Comparison of ENCODE assay signal across 16 cellular contexts in the genomic region with DNA sequence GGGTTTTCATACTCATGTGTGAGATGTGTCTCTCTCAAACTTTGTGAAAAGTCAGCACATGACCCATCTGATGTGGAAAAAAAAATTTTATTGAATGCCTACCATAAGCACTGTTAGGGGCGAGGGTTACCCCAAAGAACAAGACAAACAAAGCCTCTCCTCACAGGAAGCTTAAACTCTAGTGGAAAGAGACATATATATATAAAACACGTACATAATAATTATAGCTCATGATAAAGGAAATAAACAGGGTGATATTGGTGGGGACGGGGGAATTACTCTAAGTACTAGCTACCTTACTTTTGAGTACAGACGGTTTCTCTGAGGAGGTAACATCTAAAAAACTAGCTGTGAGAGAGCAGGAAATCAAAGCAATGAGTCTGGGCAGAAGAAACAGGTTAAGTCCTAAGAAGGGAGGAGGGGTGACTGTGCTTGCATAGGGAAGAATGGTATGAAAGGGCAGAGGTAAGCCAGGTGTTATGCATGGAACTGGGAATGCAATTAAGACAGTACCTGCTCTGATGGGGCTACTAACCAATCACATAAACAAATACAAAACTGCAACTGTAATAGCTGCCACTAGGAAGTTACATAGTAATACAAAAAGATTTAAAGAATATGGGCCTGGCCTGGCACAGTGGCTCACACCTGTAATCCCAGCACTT. TPM values are rescaled to one million over a fixed set of nuclear protein-coding genes. Genes with fewer than 3 reads are reported as not detected.
DNase-seq lines count a peak whose midpoint lies in the region; ATAC-seq, FAIRE-seq and TF ChIP-seq lines count a peak whose summit lies in the region.
"Had no signal": no experiment of that assay in that cellular context is flagged by ENCODE, and none has a peak within 500 bp of the region (broad histone marks: within the 10 kb centered on the region; RNA-seq: fewer than 3 reads in every experiment).

No MANE protein-coding gene starts in this region.

- WGBS in small intestine, 3 donors = 50 to 76% (median 61%) methylated on average over 4 of the region's 4 CpGs

- no peak overlapping the region for H2AFZ ChIP-seq in OCI-LY1 (ENCODE audit: low read length)
- H2AFZ ChIP-seq: PC-9 had no signal

- H3K9me3 ChIP-seq in left ventricle myocardium inferior (replicated peaks) (no peaks in the 10 kb centered on the region), right atrium auricular region (no peaks in the 10 kb centered on the region), OCI-LY1 (ENCODE audit: low read length) (no peaks in the 10 kb centered on the region), small intestine (ENCODE audit: control insufficient read depth, low read depth) (no peaks in the 10 kb centered on the region), SJCRH30 (replicated peaks) (0 out of 2 replicates have a peak, but pooled peaks cover 3% of the 10 kb centered on the region)
- H3K9me3 ChIP-seq: BLaER1 had no signal

- H3K9me2 ChIP-seq in OCI-LY1 (ENCODE audit: low read depth, low read length) = no peaks in the 10 kb centered on the region

- peaks cover 6% of the 10 kb centered on the region; the same call in 1 of the 2 replicates for H3F3A ChIP-seq in OCI-LY1 (ENCODE audit: insufficient read depth, low read length)

- H3K27me3 ChIP-seq in left ventricle myocardium inferior (ENCODE audit: low read depth) (no peaks in the 10 kb centered on the region), right atrium auricular region (no peaks in the 10 kb centered on the region), OCI-LY1 (ENCODE audit: insufficient read depth, low read length) (no peaks in the 10 kb centered on the region), small intestine (ENCODE audit: control insufficient read depth in 2 of 2, insufficient read depth in 2 of 2, low read length in 2 of 2) (no peaks in the 10 kb centered on the region), SJCRH30 (no peaks in the 10 kb centered on the region)
- H3K27me3 ChIP-seq: BLaER1 had no signal

- intact Hi-C loops in left ventricle myocardium inferior (cut with micrococcal nuclease) = no loop called here

- H3K9ac ChIP-seq in OCI-LY1 (ENCODE audit: low read length) = no peak overlapping the region
- H3K9ac ChIP-seq: BLaER1 had no signal

- H3K4me2 ChIP-seq in OCI-LY1 (ENCODE audit: low read length) = peak overlapping the region; percentile 16; the same call in 1 of the 2 replicates
- H3K4me2 ChIP-seq: BLaER1, PC-9 had no signal

- ATAC-seq in HG02642 (IDR thresholded peaks at IDR 0.05; ENCODE audit: poor library complexity, unreplicated experiment) = no peak

- FAIRE-seq in small intestine (lab: Jason Lieb, UNC) = no peak

- no peaks in the 10 kb centered on the region for H4K20me1 ChIP-seq in OCI-LY1 (ENCODE audit: insufficient read depth, low read length)

- H3K4me3 ChIP-seq in left ventricle myocardium inferior (no peak overlapping the region), right atrium auricular region (no peak overlapping the region), OCI-LY1 (ENCODE audit: low read depth, low read length, poor library complexity, severe bottlenecking) (no peak overlapping the region), small intestine (ENCODE audit: low read depth in 1 of 2, low read length in 2 of 2) (no peak overlapping the region), SJCRH30 (no peak overlapping the region)
- H3K4me3 ChIP-seq: BLaER1, PC-9, SK-N-MC had no signal

- H3K4me1 ChIP-seq in left ventricle myocardium inferior = peaks cover 56% of the 10 kb centered on the region
- H3K4me1 ChIP-seq in right atrium auricular region = peaks cover 0 to 11% of the 10 kb centered on the region in 2 donors
- peaks cover 73% of the 10 kb centered on the region for H3K4me1 ChIP-seq in OCI-LY1 (ENCODE audit: insufficient read depth, low read length, severe bottlenecking)
- H3K4me1 ChIP-seq in small intestine (ENCODE audit: control insufficient read depth in 2 of 2, insufficient read depth in 1 of 2, low read depth in 1 of 2, low read length in 1 of 2) = no peaks in the 10 kb centered on the region
- no peaks in the 10 kb centered on the region for H3K4me1 ChIP-seq in SJCRH30

- H3K27ac ChIP-seq in left ventricle myocardium inferior (replicated peaks) (peak overlapping the region; percentile 95), right atrium auricular region (no peak overlapping the region), OCI-LY1 (ENCODE audit: low read depth, low read length, poor library complexity, severe bottlenecking) (peak overlapping the region; percentile 72), small intestine (ENCODE audit: low read depth in 1 of 2, low read length in 1 of 2) (no peak overlapping the region), SJCRH30 (no peak overlapping the region)
- H3K27ac ChIP-seq: BLaER1, PC-9, SK-N-MC had no signal

- peaks cover 11% of the 10 kb centered on the region for H3K36me3 ChIP-seq in left ventricle myocardium inferior
- peaks cover 4% of the 10 kb centered on the region for H3K36me3 ChIP-seq in right atrium auricular region
- H3K36me3 ChIP-seq in OCI-LY1 (ENCODE audit: insufficient read depth, low read length) = peaks cover 9% of the 10 kb centered on the region; the same call in 1 of the 2 replicates
- H3K36me3 ChIP-seq in small intestine (ENCODE audit: control insufficient read depth in 2 of 2, insufficient read depth in 2 of 2, low read length in 2 of 2) = peaks cover 0 to 2% of the 10 kb centered on the region in 2 donors
- H3K36me3 ChIP-seq in SJCRH30 = peaks cover 18% of the 10 kb centered on the region; the same call in 1 of the 2 replicates

- H3K79me2 ChIP-seq in OCI-LY1 (ENCODE audit: insufficient read depth, low read length) = peaks cover 80% of the 10 kb centered on the region

- no peak for DNase-seq in left ventricle myocardium inferior
- DNase-seq in right atrium auricular region (ENCODE audit: low spot score) = no peak
- DNase-seq in iPS DF 4.7 (ENCODE audit: extremely low read depth, low spot score) = peak; percentile 22
- DNase-seq in small intestine = peak; percentile 40
- no peak for DNase-seq in SW480 (ENCODE audit: low spot score)
- DNase-seq in SJCRH30 = no peak
- DNase-seq: MV-4-11, NCI-H1417 treated with DMSO at 0.1 percent for 48 hours, NCI-H2029 treated with DMSO at 0.1 percent for 48 hours, NCI-H226, NCI-H526, PC-9 had no signal

- TF ChIP-seq CTCF in left ventricle myocardium inferior (IDR thresholded peaks at IDR 0.05; ENCODE audit: borderline replicate concordance) = no peak
- no peak for TF ChIP-seq CTCF in right atrium auricular region (IDR thresholded peaks at IDR 0.05)
- TF ChIP-seq CTCF in OCI-LY1 (IDR thresholded peaks at IDR 0.05; ENCODE audit: low read length) = no peak

RNA-seq across cellular contexts. Expression of gene LIN9, which starts 4.5 kb away (rescaled TPM):
- total RNA-seq in left ventricle myocardium inferior = 19.5 TPM
- 10 to 100 TPM in 1 of 2 donors, 1 to 10 TPM in 1; 2.9 to 11.0 TPM for total RNA-seq in right atrium auricular region
- 1 to 10 TPM; 1.8 to 4.9 (median 2.4) TPM for polyA plus RNA-seq in small intestine
- total RNA-seq in SJCRH30 (2014; rRNA removed; shearing (Covaris generic)) = 27.2 and 31.8 TPM in 2 replicates

Comparison
In these comparisons a context has a peak if more than half of its experiments do, and no peak if none do; other contexts are left out.
1. H3K27ac ChIP-seq: peak in left ventricle myocardium inferior (single experiment) and OCI-LY1 (single experiment); none in right atrium auricular region (0 of 2), small intestine (0 of 2) and SJCRH30 (single experiment).
2. DNase-seq: peak in iPS DF 4.7 (single experiment) and small intestine (single experiment); none in left ventricle myocardium inferior (single experiment), right atrium auricular region (single experiment), SW480 (single experiment) and SJCRH30 (0 of 2).